In the genomic region with DNA sequence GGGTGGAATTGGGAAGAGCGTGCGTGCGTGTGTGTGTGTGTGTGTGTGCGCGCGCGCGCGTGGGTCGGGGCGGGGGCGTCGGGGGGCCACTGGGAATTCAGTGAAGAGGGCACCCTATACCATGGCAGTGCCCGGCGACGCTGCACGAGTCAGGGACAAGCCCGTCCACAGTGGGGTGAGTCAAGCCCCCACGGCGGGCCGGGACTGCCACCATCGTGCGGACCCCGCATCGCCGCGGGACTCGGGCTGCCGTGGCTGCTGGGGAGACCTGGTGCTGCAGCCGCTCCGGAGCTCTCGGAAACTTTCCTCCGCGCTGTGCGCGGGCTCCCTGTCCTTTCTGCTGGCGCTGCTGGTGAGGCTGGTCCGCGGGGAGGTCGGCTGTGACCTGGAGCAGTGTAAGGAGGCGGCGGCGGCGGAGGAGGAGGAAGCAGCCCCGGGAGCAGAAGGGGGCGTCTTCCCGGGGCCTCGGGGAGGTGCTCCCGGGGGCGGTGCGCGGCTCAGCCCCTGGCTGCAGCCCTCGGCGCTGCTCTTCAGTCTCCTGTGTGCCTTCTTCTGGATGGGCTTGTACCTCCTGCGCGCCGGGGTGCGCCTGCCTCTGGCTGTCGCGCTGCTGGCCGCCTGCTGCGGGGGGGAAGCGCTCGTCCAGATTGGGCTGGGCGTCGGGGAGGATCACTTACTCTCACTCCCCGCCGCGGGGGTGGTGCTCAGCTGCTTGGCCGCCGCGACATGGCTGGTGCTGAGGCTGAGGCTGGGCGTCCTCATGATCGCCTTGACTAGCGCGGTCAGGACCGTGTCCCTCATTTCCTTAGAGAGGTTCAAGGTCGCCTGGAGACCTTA, we compare ENCODE assay signal across 1 cellular context.
TF ChIP-seq lines count a peak whose summit lies in the region.

No MANE protein-coding gene starts in this region.

TF ChIP-seq in HEK293, 187 proteins besides CTCF, POLR2A, EP300 and RAD21 (continued from another document and continues in another):
- TF ChIP-seq, protein P1, sequence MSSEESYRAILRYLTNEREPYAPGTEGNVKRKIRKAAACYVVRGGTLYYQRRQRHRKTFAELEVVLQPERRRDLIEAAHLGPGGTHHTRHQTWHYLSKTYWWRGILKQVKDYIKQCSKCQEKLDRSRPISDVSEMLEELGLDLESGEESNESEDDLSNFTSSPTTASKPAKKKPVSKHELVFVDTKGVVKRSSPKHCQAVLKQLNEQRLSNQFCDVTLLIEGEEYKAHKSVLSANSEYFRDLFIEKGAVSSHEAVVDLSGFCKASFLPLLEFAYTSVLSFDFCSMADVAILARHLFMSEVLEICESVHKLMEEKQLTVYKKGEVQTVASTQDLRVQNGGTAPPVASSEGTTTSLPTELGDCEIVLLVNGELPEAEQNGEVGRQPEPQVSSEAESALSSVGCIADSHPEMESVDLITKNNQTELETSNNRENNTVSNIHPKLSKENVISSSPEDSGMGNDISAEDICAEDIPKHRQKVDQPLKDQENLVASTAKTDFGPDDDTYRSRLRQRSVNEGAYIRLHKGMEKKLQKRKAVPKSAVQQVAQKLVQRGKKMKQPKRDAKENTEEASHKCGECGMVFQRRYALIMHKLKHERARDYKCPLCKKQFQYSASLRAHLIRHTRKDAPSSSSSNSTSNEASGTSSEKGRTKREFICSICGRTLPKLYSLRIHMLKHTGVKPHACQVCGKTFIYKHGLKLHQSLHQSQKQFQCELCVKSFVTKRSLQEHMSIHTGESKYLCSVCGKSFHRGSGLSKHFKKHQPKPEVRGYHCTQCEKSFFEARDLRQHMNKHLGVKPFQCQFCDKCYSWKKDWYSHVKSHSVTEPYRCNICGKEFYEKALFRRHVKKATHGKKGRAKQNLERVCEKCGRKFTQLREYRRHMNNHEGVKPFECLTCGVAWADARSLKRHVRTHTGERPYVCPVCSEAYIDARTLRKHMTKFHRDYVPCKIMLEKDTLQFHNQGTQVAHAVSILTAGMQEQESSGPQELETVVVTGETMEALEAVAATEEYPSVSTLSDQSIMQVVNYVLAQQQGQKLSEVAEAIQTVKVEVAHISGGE (tag by site-specific recombination; conservative IDR thresholded peaks at IDR 0.05; ENCODE audit: low read depth) = no peak
- TF ChIP-seq, protein P2, sequence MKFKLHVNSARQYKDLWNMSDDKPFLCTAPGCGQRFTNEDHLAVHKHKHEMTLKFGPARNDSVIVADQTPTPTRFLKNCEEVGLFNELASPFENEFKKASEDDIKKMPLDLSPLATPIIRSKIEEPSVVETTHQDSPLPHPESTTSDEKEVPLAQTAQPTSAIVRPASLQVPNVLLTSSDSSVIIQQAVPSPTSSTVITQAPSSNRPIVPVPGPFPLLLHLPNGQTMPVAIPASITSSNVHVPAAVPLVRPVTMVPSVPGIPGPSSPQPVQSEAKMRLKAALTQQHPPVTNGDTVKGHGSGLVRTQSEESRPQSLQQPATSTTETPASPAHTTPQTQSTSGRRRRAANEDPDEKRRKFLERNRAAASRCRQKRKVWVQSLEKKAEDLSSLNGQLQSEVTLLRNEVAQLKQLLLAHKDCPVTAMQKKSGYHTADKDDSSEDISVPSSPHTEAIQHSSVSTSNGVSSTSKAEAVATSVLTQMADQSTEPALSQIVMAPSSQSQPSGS (tag by site-specific recombination; IDR thresholded peaks at IDR 0.05; ENCODE audit: low read depth) = no peak
- TF ChIP-seq KLF9 (tag by site-specific recombination; IDR thresholded peaks at IDR 0.05; ENCODE audit: low read depth) = no peak
- TF ChIP-seq FEZF1 (tag by site-specific recombination; IDR thresholded peaks at IDR 0.05) = no peak
- TF ChIP-seq ZNF791 (tag by site-specific recombination; IDR thresholded peaks at IDR 0.05) = no peak
- TF ChIP-seq PATZ1 (tag by site-specific recombination; IDR thresholded peaks at IDR 0.05) = peak; percentile 51
- no peak for TF ChIP-seq ZNF2 (tag by site-specific recombination; IDR thresholded peaks at IDR 0.05)
- no peak for TF ChIP-seq ZFP41 (tag by site-specific recombination; IDR thresholded peaks at IDR 0.05; ENCODE audit: borderline replicate concordance)
- TF ChIP-seq ZNF132 (tag by site-specific recombination; IDR thresholded peaks at IDR 0.05; ENCODE audit: borderline replicate concordance) = no peak
- TF ChIP-seq ZNF529 (tag by site-specific recombination; IDR thresholded peaks at IDR 0.05; ENCODE audit: insufficient replicate concordance) = no peak
- no peak for TF ChIP-seq OVOL3 (tag by site-specific recombination; IDR thresholded peaks at IDR 0.05)
- no peak for TF ChIP-seq TRIM28 (IDR thresholded peaks at IDR 0.05; ENCODE audit: borderline replicate concordance, low read length)
- TF ChIP-seq GLIS2 (tag by site-specific recombination; IDR thresholded peaks at IDR 0.05) = peak; percentile 84; the same call in 1 of the 2 replicates
- peak; percentile 80 for TF ChIP-seq SP3 (tag by site-specific recombination; IDR thresholded peaks at IDR 0.05)
- TF ChIP-seq, protein P3, sequence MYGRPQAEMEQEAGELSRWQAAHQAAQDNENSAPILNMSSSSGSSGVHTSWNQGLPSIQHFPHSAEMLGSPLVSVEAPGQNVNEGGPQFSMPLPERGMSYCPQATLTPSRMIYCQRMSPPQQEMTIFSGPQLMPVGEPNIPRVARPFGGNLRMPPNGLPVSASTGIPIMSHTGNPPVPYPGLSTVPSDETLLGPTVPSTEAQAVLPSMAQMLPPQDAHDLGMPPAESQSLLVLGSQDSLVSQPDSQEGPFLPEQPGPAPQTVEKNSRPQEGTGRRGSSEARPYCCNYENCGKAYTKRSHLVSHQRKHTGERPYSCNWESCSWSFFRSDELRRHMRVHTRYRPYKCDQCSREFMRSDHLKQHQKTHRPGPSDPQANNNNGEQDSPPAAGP (tag by site-specific recombination; IDR thresholded peaks at IDR 0.05) = no peak
- TF ChIP-seq GFI1B (tag by site-specific recombination; IDR thresholded peaks at IDR 0.05) = no peak
- no peak for TF ChIP-seq ZNF596 (tag by site-specific recombination; IDR thresholded peaks at IDR 0.05)
- TF ChIP-seq ZNF169 (tag by site-specific recombination; IDR thresholded peaks at IDR 0.05) = no peak
- TF ChIP-seq ZNF600 (tag by site-specific recombination; IDR thresholded peaks at IDR 0.05) = no peak
- TF ChIP-seq SCRT2 (tag by site-specific recombination; IDR thresholded peaks at IDR 0.05) = no peak
- no peak for TF ChIP-seq ZNF785 (tag by site-specific recombination; IDR thresholded peaks at IDR 0.05)
- TF ChIP-seq PRDM4 (tag by site-specific recombination; IDR thresholded peaks at IDR 0.05) = no peak
- TF ChIP-seq OSR2 (tag by site-specific recombination; IDR thresholded peaks at IDR 0.05) = no peak
- TF ChIP-seq YY1 (tag by site-specific recombination; IDR thresholded peaks at IDR 0.05) = no peak
- TF ChIP-seq ZNF366 (tag by site-specific recombination; conservative IDR thresholded peaks at IDR 0.05) = no peak
- no peak for TF ChIP-seq ZNF221 (tag by site-specific recombination; IDR thresholded peaks at IDR 0.05; ENCODE audit: borderline replicate concordance)
- TF ChIP-seq ZNF138 (tag by site-specific recombination; IDR thresholded peaks at IDR 0.05; ENCODE audit: borderline replicate concordance) = no peak
- TF ChIP-seq, protein P4, sequence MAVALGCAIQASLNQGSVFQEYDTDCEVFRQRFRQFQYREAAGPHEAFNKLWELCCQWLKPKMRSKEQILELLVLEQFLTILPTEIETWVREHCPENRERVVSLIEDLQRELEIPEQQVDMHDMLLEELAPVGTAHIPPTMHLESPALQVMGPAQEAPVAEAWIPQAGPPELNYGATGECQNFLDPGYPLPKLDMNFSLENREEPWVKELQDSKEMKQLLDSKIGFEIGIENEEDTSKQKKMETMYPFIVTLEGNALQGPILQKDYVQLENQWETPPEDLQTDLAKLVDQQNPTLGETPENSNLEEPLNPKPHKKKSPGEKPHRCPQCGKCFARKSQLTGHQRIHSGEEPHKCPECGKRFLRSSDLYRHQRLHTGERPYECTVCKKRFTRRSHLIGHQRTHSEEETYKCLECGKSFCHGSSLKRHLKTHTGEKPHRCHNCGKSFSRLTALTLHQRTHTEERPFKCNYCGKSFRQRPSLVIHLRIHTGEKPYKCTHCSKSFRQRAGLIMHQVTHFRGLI (tag by site-specific recombination; IDR thresholded peaks at IDR 0.05) = peak; percentile 79
- TF ChIP-seq, protein P5, sequence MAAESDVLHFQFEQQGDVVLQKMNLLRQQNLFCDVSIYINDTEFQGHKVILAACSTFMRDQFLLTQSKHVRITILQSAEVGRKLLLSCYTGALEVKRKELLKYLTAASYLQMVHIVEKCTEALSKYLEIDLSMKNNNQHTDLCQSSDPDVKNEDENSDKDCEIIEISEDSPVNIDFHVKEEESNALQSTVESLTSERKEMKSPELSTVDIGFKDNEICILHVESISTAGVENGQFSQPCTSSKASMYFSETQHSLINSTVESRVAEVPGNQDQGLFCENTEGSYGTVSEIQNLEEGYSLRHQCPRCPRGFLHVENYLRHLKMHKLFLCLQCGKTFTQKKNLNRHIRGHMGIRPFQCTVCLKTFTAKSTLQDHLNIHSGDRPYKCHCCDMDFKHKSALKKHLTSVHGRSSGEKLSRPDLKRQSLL (tag by site-specific recombination; IDR thresholded peaks at IDR 0.05) = no peak
- TF ChIP-seq ZNF248 (tag by site-specific recombination; IDR thresholded peaks at IDR 0.05) = no peak
- TF ChIP-seq ZNF645 (tag by site-specific recombination; IDR thresholded peaks at IDR 0.05) = no peak
- no peak for TF ChIP-seq YY2 (tag by site-specific recombination; IDR thresholded peaks at IDR 0.05)
- TF ChIP-seq ZSCAN16 (tag by site-specific recombination; IDR thresholded peaks at IDR 0.05) = no peak
- peak; percentile 89 for TF ChIP-seq ZNF341 (tag by site-specific recombination; IDR thresholded peaks at IDR 0.05; ENCODE audit: low read depth)
- TF ChIP-seq ZFP69B (tag by site-specific recombination; IDR thresholded peaks at IDR 0.05) = no peak
- no peak for TF ChIP-seq ZNF311 (tag by site-specific recombination; IDR thresholded peaks at IDR 0.05; ENCODE audit: borderline replicate concordance)
- no peak for TF ChIP-seq MEIS1 (CRISPR knock-in tag; IDR thresholded peaks at IDR 0.05; ENCODE audit: borderline replicate concordance)
- TF ChIP-seq ZSCAN23 (tag by site-specific recombination; IDR thresholded peaks at IDR 0.05) = no peak
- no peak for TF ChIP-seq ZNF423 (tag by site-specific recombination; IDR thresholded peaks at IDR 0.05)
- no peak for TF ChIP-seq SCRT1 (tag by site-specific recombination; IDR thresholded peaks at IDR 0.05; ENCODE audit: borderline replicate concordance)
- TF ChIP-seq ZNF121 (tag by site-specific recombination; IDR thresholded peaks at IDR 0.05) = no peak
- TF ChIP-seq ZSCAN18 (tag by site-specific recombination; IDR thresholded peaks at IDR 0.05) = no peak
- no peak for TF ChIP-seq HOXA7 (CRISPR knock-in tag; IDR thresholded peaks at IDR 0.05; ENCODE audit: borderline replicate concordance)
